In genomic region chr3:190382082-190382481, GRCh38 we compare ENCODE assay signal across 16 cellular contexts. TPM values are rescaled to one million over a fixed set of nuclear protein-coding genes. Genes with fewer than 3 reads are reported as not detected.
DNase-seq lines count a peak whose midpoint lies in the region; ATAC-seq and TF ChIP-seq lines count a peak whose summit lies in the region.
"Had no signal": no experiment of that assay in that cellular context is flagged by ENCODE, and none has a peak within 500 bp of the region (broad histone marks: within the 10 kb centered on the region; RNA-seq: fewer than 3 reads in every experiment).

No MANE protein-coding gene starts in this region.

- no peak overlapping the region for H3K4me3 Mint-ChIP-seq in stimulated activated naive CD8-positive, alpha-beta T cell treated with anti-CD3 and anti-CD28 coated beads, Interleukin-15, amount 100 ng/mL, for 72 hours
- H3K4me3 Mint-ChIP-seq: naive thymus-derived CD8-positive, alpha-beta T cell had no signal

- CTCF ChIA-PET in PC-9 (lab: Charles Lee): no interaction called here

- no peaks in the 10 kb centered on the region for H3K9me2 ChIP-seq in PC-9 (ENCODE audit: insufficient read depth)

- peak; percentile 37 to 95 for ATAC-seq in activated naive CD4-positive, alpha-beta T cell treated with anti-CD3 and anti-CD28 coated beads, Interleukin-2, amount 50 U/mL, for 72 hours
- ATAC-seq in stimulated activated naive CD8-positive, alpha-beta T cell treated with anti-CD3 and anti-CD28 coated beads, Interleukin-15, amount 100 ng/mL, for 72 hours: peak; percentile 64
- no peak for ATAC-seq in right cardiac atrium
- ATAC-seq: naive thymus-derived CD8-positive, alpha-beta T cell had no signal

- intact Hi-C loops in PC-9 (cut with micrococcal nuclease; ENCODE audit: unreplicated experiment) (loop anchor here (10.0 kb wide), 1 partner anchor 367 kb away; no protein-coding TSS in a partner anchor), right cardiac atrium (cut with DNase I) (loop anchor here in 1 of 4 donors (5.0 kb wide), 1 partner anchor 155 kb away; no protein-coding TSS in a partner anchor)

- no peaks in the 10 kb centered on the region for H4K20me1 ChIP-seq in PC-9 (ENCODE audit: insufficient read depth)
- H4K20me1 ChIP-seq: BLaER1 treated with 17β-estradiol and CSF1 and Interleukin-3, amounts not matched to agents 10 nM and 100 nM had no signal

- no peaks in the 10 kb centered on the region for H3K4me1 Mint-ChIP-seq in stimulated activated naive CD8-positive, alpha-beta T cell treated with anti-CD3 and anti-CD28 coated beads, Interleukin-15, amount 100 ng/mL, for 72 hours
- H3K4me1 Mint-ChIP-seq: naive thymus-derived CD8-positive, alpha-beta T cell had no signal

- POLR2A ChIA-PET in PC-9 (lab: Charles Lee; ENCODE audit: unreplicated experiment): no interaction called here

- TF ChIP-seq CTCF in PC-9 (conservative IDR thresholded peaks at IDR 0.05) (no peak), GM13977 (IDR thresholded peaks at IDR 0.05; ENCODE audit: extremely low read depth, insufficient read depth, missing control alignments) (no peak)

- peaks cover 0 to 3% of the 10 kb centered on the region in 2 donors for H3K9me3 Mint-ChIP-seq in activated naive CD4-positive, alpha-beta T cell treated with anti-CD3 and anti-CD28 coated beads, Interleukin-2, amount 50 U/mL, for 72 hours
- H3K9me3 Mint-ChIP-seq in stimulated activated naive CD8-positive, alpha-beta T cell treated with anti-CD3 and anti-CD28 coated beads, Interleukin-15, amount 100 ng/mL, for 72 hours: no peaks in the 10 kb centered on the region
- H3K9me3 Mint-ChIP-seq: naive thymus-derived CD8-positive, alpha-beta T cell had no signal

- H3F3A ChIP-seq in PC-9 (ENCODE audit: insufficient read depth, low read depth): peaks cover 34% of the 10 kb centered on the region

- peaks cover 54% of the 10 kb centered on the region for H3K4me1 ChIP-seq in PC-9 (replicated peaks; ENCODE audit: insufficient read depth)
- no peaks in the 10 kb centered on the region for H3K4me1 ChIP-seq in right cardiac atrium (ENCODE audit: control insufficient read depth, insufficient read depth, low read length)
- H3K4me1 ChIP-seq: vagina had no signal

- no peaks in the 10 kb centered on the region for H3K36me3 ChIP-seq in PC-9 (ENCODE audit: low read depth)
- H3K36me3 ChIP-seq: BLaER1 treated with 17β-estradiol and CSF1 and Interleukin-3, amounts not matched to agents 10 nM and 100 nM; vagina had no signal

- DNase-seq in activated naive CD4-positive, alpha-beta T cell treated with anti-CD3 and anti-CD28 coated beads, Interleukin-2, amount 50 U/mL, for 72 hours (ENCODE audit: low spot score in 2 of 2): no peak
- DNase-seq in activated naive CD4-positive, alpha-beta T cell treated with anti-CD3 and anti-CD28 coated beads, Interleukin-2, amount 50 U/mL, for 16 hours: no peak
- DNase-seq in PC-9 (peak in 1 of 2 experiments; percentile 83), fibroblast of gingiva (ENCODE audit: low read depth) (peak; percentile 74), DMS153 treated with DMSO at 0.1 percent for 48 hours (lab: John Stamatoyannopoulos, UW; ENCODE audit: unreplicated experiment) (no peak), right cardiac atrium (no peak), GM13977 (ENCODE audit: low spot score) (no peak)
- no peak for DNase-seq in stimulated activated naive CD8-positive, alpha-beta T cell treated with anti-CD3 and anti-CD28 coated beads, Interleukin-15, amount 100 ng/mL, for 72 hours
- DNase-seq: central memory CD4-positive, alpha-beta T cell; foreskin melanocyte; naive thymus-derived CD8-positive, alpha-beta T cell; NCI-H2227 treated with DMSO at 0.1 percent for 48 hours; RPMI8226; stimulated activated CD4-positive, alpha-beta T cell treated with anti-CD3 and anti-CD28 coated beads, Interleukin-12 subunit alpha, Interleukin-12 subunit beta, amount 100 ng/mL, for 4 hours had no signal

- H3K27me3 ChIP-seq in PC-9 (ENCODE audit: insufficient read depth, low read depth) (no peaks in the 10 kb centered on the region), right cardiac atrium (ENCODE audit: control insufficient read depth, insufficient read depth) (no peaks in the 10 kb centered on the region)
- H3K27me3 ChIP-seq: BLaER1 treated with 17β-estradiol and CSF1 and Interleukin-3, amounts not matched to agents 10 nM and 100 nM; vagina had no signal

- H3K27ac Mint-ChIP-seq in activated naive CD4-positive, alpha-beta T cell treated with anti-CD3 and anti-CD28 coated beads, Interleukin-2, amount 50 U/mL, for 72 hours: peak overlapping the region in 1 of 2 donors; percentile 53
- no peak overlapping the region for H3K27ac Mint-ChIP-seq in stimulated activated naive CD8-positive, alpha-beta T cell treated with anti-CD3 and anti-CD28 coated beads, Interleukin-15, amount 100 ng/mL, for 72 hours
- H3K27ac Mint-ChIP-seq: naive thymus-derived CD8-positive, alpha-beta T cell had no signal

- H3K36me3 Mint-ChIP-seq in activated naive CD4-positive, alpha-beta T cell treated with anti-CD3 and anti-CD28 coated beads, Interleukin-2, amount 50 U/mL, for 72 hours: no peaks in the 10 kb centered on the region

- no peak overlapping the region; the same call in 1 of the 2 replicates for H2AFZ ChIP-seq in PC-9

- no peaks in the 10 kb centered on the region for H3K79me2 ChIP-seq in PC-9 (ENCODE audit: low read depth)

- H3K4me2 ChIP-seq in PC-9: peak overlapping the region; percentile 5; the same call in 1 of the 2 replicates
- H3K4me2 ChIP-seq: BLaER1 treated with 17β-estradiol and CSF1 and Interleukin-3, amounts not matched to agents 10 nM and 100 nM had no signal

- H3K9me3 ChIP-seq in PC-9 (ENCODE audit: insufficient read depth, low read depth) (peaks cover 11% of the 10 kb centered on the region), right cardiac atrium (ENCODE audit: control insufficient read depth, low read length) (no peaks in the 10 kb centered on the region)
- H3K9me3 ChIP-seq: BLaER1 treated with 17β-estradiol and CSF1 and Interleukin-3, amounts not matched to agents 10 nM and 100 nM; vagina had no signal

- H3K27ac ChIP-seq in PC-9: peak overlapping the region; percentile 44
- no peak overlapping the region for H3K27ac ChIP-seq in right cardiac atrium (ENCODE audit: low read length)
- H3K27ac ChIP-seq: BLaER1 treated with 17β-estradiol and CSF1 and Interleukin-3, amounts not matched to agents 10 nM and 100 nM; vagina had no signal

- H3K4me3 ChIP-seq in PC-9 (no peak overlapping the region), right cardiac atrium (ENCODE audit: low read length) (no peak overlapping the region)
- H3K4me3 ChIP-seq: BLaER1 treated with 17β-estradiol and CSF1 and Interleukin-3, amounts not matched to agents 10 nM and 100 nM; vagina had no signal

- no TSS peak for BruUV-seq in PC-9 (replicated peaks; lab: Mats Ljungman, UMichigan)

- in situ Hi-C loops in GM13977 (cut with MboI; ENCODE audit: low pct_unique_long_range_greater_than_20kb, low sequenced_read_pairs, unreplicated experiment): no loop called here

- peaks cover 12% of the 10 kb centered on the region for H3K27me3 Mint-ChIP-seq in stimulated activated naive CD8-positive, alpha-beta T cell treated with anti-CD3 and anti-CD28 coated beads, Interleukin-15, amount 100 ng/mL, for 72 hours

RNA-seq across cellular contexts. Expression of gene CLDN16, which starts 5.9 kb away (rescaled TPM):
- total RNA-seq in activated naive CD4-positive, alpha-beta T cell treated with anti-CD3 and anti-CD28 coated beads, Interleukin-2, amount 50 U/mL, for 72 hours: not detected
- total RNA-seq in PC-9 (2021): 0.20 and 0.46 TPM in 2 replicates
- not detected for total RNA-seq in right cardiac atrium
- 0.05 TPM for polyA plus RNA-seq in right cardiac atrium
- total RNA-seq: naive thymus-derived CD8-positive, alpha-beta T cell had no signal
- polyA plus RNA-seq: naive thymus-derived CD8-positive, alpha-beta T cell had no signal

RNA-seq across cellular contexts. Expression of gene CLDN1, which starts 59.8 kb away (rescaled TPM):
- total RNA-seq in activated naive CD4-positive, alpha-beta T cell treated with anti-CD3 and anti-CD28 coated beads, Interleukin-2, amount 50 U/mL, for 72 hours: 10 to 100 TPM in 1 of 2 donors, 1 to 10 TPM in 1; 1.4 to 11.4 TPM
- total RNA-seq in PC-9 (2021) (25.9 and 27.1 TPM in 2 replicates), right cardiac atrium (1 to 10 TPM; 1.2 to 2.0 (median 1.3) TPM)
- polyA plus RNA-seq in right cardiac atrium: 1.3 TPM
- total RNA-seq: naive thymus-derived CD8-positive, alpha-beta T cell had no signal
- polyA plus RNA-seq: naive thymus-derived CD8-positive, alpha-beta T cell had no signal

Comparison
In these comparisons a context has a peak if more than half of its experiments do, and no peak if none do; other contexts are left out.
1. ATAC-seq: peak in activated naive CD4-positive, alpha-beta T cell treated with anti-CD3 and anti-CD28 coated beads, Interleukin-2, amount 50 U/mL, for 72 hours (2 of 2) and stimulated activated naive CD8-positive, alpha-beta T cell treated with anti-CD3 and anti-CD28 coated beads, Interleukin-15, amount 100 ng/mL, for 72 hours (single experiment); none in right cardiac atrium (0 of 2).